Comparison of ENCODE assay signal across 8 cellular contexts in genomic region chr4:17578482-17578891, GRCh38. TPM values are rescaled to one million over a fixed set of nuclear protein-coding genes. Genes with fewer than 3 reads are reported as not detected.
A peak's percentile ranks its signal among the peaks of the same experiment; 100 is the strongest.
DNase-seq lines count a peak whose midpoint lies in the region; ATAC-seq, FAIRE-seq and TF ChIP-seq lines count a peak whose summit lies in the region.

No MANE protein-coding gene starts in this region.

- H3K4me1 ChIP-seq in mesendoderm (ENCODE audit: control insufficient read depth, low read depth, low read length): peaks cover 5% of the 10 kb centered on the region

- no peak overlapping the region for H3K27ac ChIP-seq in mesendoderm (ENCODE audit: low read depth, low read length)

- H3K4me3 ChIP-seq in LNCaP clone FGC (ENCODE audit: low read depth, low read length): peak overlapping the region; percentile 94
- H3K4me3 ChIP-seq in astrocyte of the cerebellum (ENCODE audit: low read depth, low read length): peak overlapping the region; percentile 89
- H3K4me3 ChIP-seq in mesendoderm (ENCODE audit: low read length): no peak overlapping the region

- peak overlapping the region; percentile 75 for H3K9ac ChIP-seq in mesendoderm (ENCODE audit: low read length)

- H3K18ac ChIP-seq in mesendoderm (ENCODE audit: low read length): no peak overlapping the region

- DNase-seq in GM12892 (ENCODE audit: insufficient read length) (peak; percentile 13), LNCaP clone FGC (ENCODE audit: low read depth) (no peak), astrocyte of the cerebellum (ENCODE audit: low read depth) (no peak), mesendoderm (no peak), omental fat pad (ENCODE audit: low spot score) (no peak), GM03348 (ENCODE audit: low spot score) (no peak)

- peaks cover 7% of the 10 kb centered on the region for H3K79me1 ChIP-seq in mesendoderm (ENCODE audit: low read length)

- H3K4me2 ChIP-seq in mesendoderm (ENCODE audit: low read length): no peak overlapping the region

- H3K4ac ChIP-seq in mesendoderm (ENCODE audit: low read depth, low read length): no peak overlapping the region

- H3K79me2 ChIP-seq in mesendoderm (ENCODE audit: control insufficient read depth, insufficient read depth, low read length): no peaks in the 10 kb centered on the region

- H3K56ac ChIP-seq in mesendoderm (ENCODE audit: low read length): no peak overlapping the region

- in situ Hi-C loops in astrocyte of the cerebellum (cut with HindIII; ENCODE audit: low sequenced_read_pairs): no loop called here

- H3K27me3 ChIP-seq in mesendoderm (ENCODE audit: insufficient read depth, low read length, poor library complexity): no peaks in the 10 kb centered on the region

- no CpG with 5 or more reads among the region's 6 CpGs for WGBS in mesendoderm (ENCODE audit: extremely low coverage, insufficient coverage, low lambda C conversion rate)

- peaks cover 1% of the 10 kb centered on the region for H3K36me3 ChIP-seq in mesendoderm (ENCODE audit: control insufficient read depth, insufficient read depth, low read length)

- H4K5ac ChIP-seq in mesendoderm (ENCODE audit: low read length): no peak overlapping the region

- H2AK5ac ChIP-seq in mesendoderm (ENCODE audit: low read length): no peak overlapping the region

- H2BK15ac ChIP-seq in mesendoderm (replicated peaks; ENCODE audit: low read depth): no peak overlapping the region

- TF ChIP-seq POLR2A in GM12892 (IDR thresholded peaks at IDR 0.05; ENCODE audit: low read depth, low read length): no peak; the same call in 1 of the 2 replicates

- H3K23ac ChIP-seq in mesendoderm (ENCODE audit: low read length): no peak overlapping the region

- H4K8ac ChIP-seq in mesendoderm (ENCODE audit: low read depth, low read length): no peak overlapping the region

- H2BK120ac ChIP-seq in mesendoderm (ENCODE audit: low read depth, low read length): no peak overlapping the region

- TF ChIP-seq CTCF in LNCaP clone FGC (IDR thresholded peaks at IDR 0.05; ENCODE audit: control insufficient read depth, extremely low read depth, insufficient read depth) (no peak), astrocyte of the cerebellum (IDR thresholded peaks at IDR 0.05; ENCODE audit: low read depth, low read length, missing control alignments) (no peak), omental fat pad (IDR thresholded peaks at IDR 0.05) (no peak)

- FAIRE-seq in GM12892 (lab: Jason Lieb, UNC): peak; percentile 85

- no peak overlapping the region for H2BK5ac ChIP-seq in mesendoderm (ENCODE audit: low read length)

- ATAC-seq in GM21737 (IDR thresholded peaks at IDR 0.05; ENCODE audit: unreplicated experiment) (peak; percentile 25), omental fat pad (ENCODE audit: low FRiP score) (no peak), HG03025 (IDR thresholded peaks at IDR 0.05; ENCODE audit: low FRiP score, unreplicated experiment) (no peak)

RNA-seq across cellular contexts. Expression of gene LAP3, which starts 1.5 kb away (rescaled TPM):
- 188 TPM for polyA plus RNA-seq in GM12892 (2012; ENCODE audit: missing spikeins)
- 45.8 TPM for polyA plus RNA-seq in mesendoderm (2013, experiment 1 of 2)
- polyA plus RNA-seq in mesendoderm (2013, experiment 2 of 2): 46.7 TPM
- total RNA-seq in omental fat pad: 100 to 1,000 TPM in 2 of 4 donors, 10 to 100 TPM in 2; 84.6 to 231 (median 148) TPM

RNA-seq across cellular contexts. Expression of gene MED28, which starts 36.0 kb away (rescaled TPM):
- 42.2 TPM for polyA plus RNA-seq in GM12892 (2012; ENCODE audit: missing spikeins)
- polyA plus RNA-seq in mesendoderm (2013, experiment 1 of 2): 28.4 TPM
- 26.4 TPM for polyA plus RNA-seq in mesendoderm (2013, experiment 2 of 2)
- total RNA-seq in omental fat pad: 10 to 100 TPM; 10.1 to 17.1 (median 13.9) TPM
